ENCODE assay signal across 1 cellular context in the genomic region with DNA sequence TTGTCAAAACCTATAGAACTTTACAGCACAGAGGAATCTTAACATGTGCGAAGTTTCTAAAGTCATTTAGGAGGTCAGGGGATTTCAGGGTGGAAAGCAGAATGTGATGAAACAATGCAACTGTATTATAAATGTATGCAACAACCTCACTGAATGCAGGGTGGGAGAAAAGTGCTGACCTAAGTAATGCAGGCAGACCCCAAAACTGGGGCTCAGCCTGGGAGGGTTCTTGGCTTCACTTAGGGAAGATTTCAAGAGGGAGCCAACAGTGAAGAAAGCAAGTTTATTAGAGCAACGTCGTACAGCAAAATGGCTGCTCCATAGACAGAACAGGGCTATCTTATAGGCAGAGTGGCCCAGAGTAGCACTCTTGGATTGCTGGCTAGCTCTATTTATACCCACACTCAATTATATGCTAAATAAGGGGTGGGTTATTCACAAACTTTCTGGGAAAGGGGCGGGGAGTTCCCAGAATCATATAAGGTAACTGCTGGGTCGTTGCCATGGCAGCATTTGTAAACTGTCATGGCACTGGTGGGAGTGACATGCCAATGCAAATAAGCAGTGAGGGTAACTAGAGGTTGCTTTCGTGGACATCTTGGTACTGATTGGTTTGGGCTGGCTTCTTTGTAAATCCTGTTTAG.
TF ChIP-seq lines count a peak whose summit lies in the region.

No MANE protein-coding gene starts in this region.

TF ChIP-seq in K562, 482 proteins besides CTCF, POLR2A, EP300 and RAD21 (continued from another document and continues in another):
- TF ChIP-seq ZNF609 (CRISPR knock-in tag; IDR thresholded peaks at IDR 0.05; ENCODE audit: borderline replicate concordance) (no peak), HNRNPL (IDR thresholded peaks at IDR 0.05; ENCODE audit: low read depth, low read length) (no peak), ZNF263 (CRISPR knock-in tag; IDR thresholded peaks at IDR 0.05; ENCODE audit: borderline replicate concordance) (no peak), ZNF143 (CRISPR knock-in tag; IDR thresholded peaks at IDR 0.05) (no peak), YY1 (IDR thresholded peaks at IDR 0.05; ENCODE audit: borderline replicate concordance in 1 of 3, control insufficient read depth in 1 of 3, extremely low read depth in 1 of 3, insufficient read depth in 3 of 3, insufficient read length in 1 of 3, insufficient replicate concordance in 2 of 3, low read depth in 1 of 3, low read length in 2 of 3) (peak in 1 of 3 experiments; percentile 88), CBFB (CRISPR knock-in tag; IDR thresholded peaks at IDR 0.05) (no peak), HNRNPUL1 (IDR thresholded peaks at IDR 0.05; ENCODE audit: low read length) (no peak), ZNF707 (CRISPR knock-in tag; conservative IDR thresholded peaks at IDR 0.05) (no peak), RBM15 (IDR thresholded peaks at IDR 0.05; ENCODE audit: insufficient read depth, low read length) (no peak), ZNF449 (CRISPR knock-in tag; IDR thresholded peaks at IDR 0.05) (no peak), ARID1B (IDR thresholded peaks at IDR 0.05) (no peak), NEUROD1 (IDR thresholded peaks at IDR 0.05; ENCODE audit: borderline replicate concordance, low read depth, low read length, partially characterized antibody) (peak; percentile 24), HNRNPLL (IDR thresholded peaks at IDR 0.05; ENCODE audit: low read depth, low read length, poor library complexity, severe bottlenecking) (no peak), ZNF124 (CRISPR knock-in tag; IDR thresholded peaks at IDR 0.05) (no peak), BDP1 (IDR thresholded peaks at IDR 0.05; ENCODE audit: insufficient read depth, insufficient read length) (no peak), KLF1 (tag; IDR thresholded peaks at IDR 0.05) (no peak), ZZZ3 (IDR thresholded peaks at IDR 0.05) (no peak), ZNF212 (CRISPR knock-in tag; IDR thresholded peaks at IDR 0.05) (no peak), DPF2 (IDR thresholded peaks at IDR 0.05) (no peak), SRF (CRISPR knock-in tag; IDR thresholded peaks at IDR 0.05) (peak in 1 of 2 experiments; percentile 77; a peak in 1 of 4 replicates), PTRF (tag; IDR thresholded peaks at IDR 0.05) (no peak), EGR1 (conservative IDR thresholded peaks at IDR 0.05) (peak; percentile 36; the same call in 1 of the 2 replicates), PTBP1 (IDR thresholded peaks at IDR 0.05; ENCODE audit: low read depth, low read length) (no peak), ZNF146 (CRISPR knock-in tag; IDR thresholded peaks at IDR 0.05; ENCODE audit: unreplicated experiment) (no peak), ZNF436 (CRISPR knock-in tag; IDR thresholded peaks at IDR 0.05) (no peak), RFX1 (IDR thresholded peaks at IDR 0.05) (peak; percentile 94), CTCFL (IDR thresholded peaks at IDR 0.05; ENCODE audit: borderline replicate concordance, insufficient read depth, low read depth, low read length, poor library complexity, severe bottlenecking) (no peak), ZNF140 (CRISPR knock-in tag; IDR thresholded peaks at IDR 0.05) (no peak), EP400 (IDR thresholded peaks at IDR 0.05) (no peak), SMARCB1 (IDR thresholded peaks at IDR 0.05; ENCODE audit: insufficient read length, low read depth) (no peak), NR2C2 (CRISPR knock-in tag; IDR thresholded peaks at IDR 0.05) (no peak), NR2C2 (tag; IDR thresholded peaks at IDR 0.05) (peak; percentile 62; the same call in 1 of the 2 replicates), TAF7 (tag; IDR thresholded peaks at IDR 0.05) (no peak), ZNF699 (CRISPR knock-in tag; IDR thresholded peaks at IDR 0.05; ENCODE audit: insufficient replicate concordance) (no peak), ASH1L (IDR thresholded peaks at IDR 0.05; ENCODE audit: borderline replicate concordance, low read depth, partially characterized antibody) (no peak), ZHX1 (conservative IDR thresholded peaks at IDR 0.05; ENCODE audit: low read length) (no peak), ZSCAN32 (CRISPR knock-in tag; IDR thresholded peaks at IDR 0.05) (no peak), ZNF75A (CRISPR knock-in tag; IDR thresholded peaks at IDR 0.05) (no peak), PCBP1 (IDR thresholded peaks at IDR 0.05; ENCODE audit: low read depth, low read length, poor library complexity, severe bottlenecking) (no peak), KDM2B (CRISPR knock-in tag; IDR thresholded peaks at IDR 0.05) (no peak), MXI1 (IDR thresholded peaks at IDR 0.05; ENCODE audit: low read depth, low read length) (peak; percentile 82)
- TF ChIP-seq, protein P1, sequence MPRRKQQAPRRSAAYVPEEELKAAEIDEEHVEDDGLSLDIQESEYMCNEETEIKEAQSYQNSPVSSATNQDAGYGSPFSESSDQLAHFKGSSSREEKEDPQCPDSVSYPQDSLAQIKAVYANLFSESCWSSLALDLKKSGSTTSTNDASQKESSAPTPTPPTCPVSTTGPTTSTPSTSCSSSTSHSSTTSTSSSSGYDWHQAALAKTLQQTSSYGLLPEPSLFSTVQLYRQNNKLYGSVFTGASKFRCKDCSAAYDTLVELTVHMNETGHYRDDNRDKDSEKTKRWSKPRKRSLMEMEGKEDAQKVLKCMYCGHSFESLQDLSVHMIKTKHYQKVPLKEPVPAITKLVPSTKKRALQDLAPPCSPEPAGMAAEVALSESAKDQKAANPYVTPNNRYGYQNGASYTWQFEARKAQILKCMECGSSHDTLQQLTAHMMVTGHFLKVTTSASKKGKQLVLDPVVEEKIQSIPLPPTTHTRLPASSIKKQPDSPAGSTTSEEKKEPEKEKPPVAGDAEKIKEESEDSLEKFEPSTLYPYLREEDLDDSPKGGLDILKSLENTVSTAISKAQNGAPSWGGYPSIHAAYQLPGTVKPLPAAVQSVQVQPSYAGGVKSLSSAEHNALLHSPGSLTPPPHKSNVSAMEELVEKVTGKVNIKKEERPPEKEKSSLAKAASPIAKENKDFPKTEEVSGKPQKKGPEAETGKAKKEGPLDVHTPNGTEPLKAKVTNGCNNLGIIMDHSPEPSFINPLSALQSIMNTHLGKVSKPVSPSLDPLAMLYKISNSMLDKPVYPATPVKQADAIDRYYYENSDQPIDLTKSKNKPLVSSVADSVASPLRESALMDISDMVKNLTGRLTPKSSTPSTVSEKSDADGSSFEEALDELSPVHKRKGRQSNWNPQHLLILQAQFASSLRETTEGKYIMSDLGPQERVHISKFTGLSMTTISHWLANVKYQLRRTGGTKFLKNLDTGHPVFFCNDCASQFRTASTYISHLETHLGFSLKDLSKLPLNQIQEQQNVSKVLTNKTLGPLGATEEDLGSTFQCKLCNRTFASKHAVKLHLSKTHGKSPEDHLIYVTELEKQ (CRISPR knock-in tag; IDR thresholded peaks at IDR 0.05) = no peak
- TF ChIP-seq, protein P2, sequence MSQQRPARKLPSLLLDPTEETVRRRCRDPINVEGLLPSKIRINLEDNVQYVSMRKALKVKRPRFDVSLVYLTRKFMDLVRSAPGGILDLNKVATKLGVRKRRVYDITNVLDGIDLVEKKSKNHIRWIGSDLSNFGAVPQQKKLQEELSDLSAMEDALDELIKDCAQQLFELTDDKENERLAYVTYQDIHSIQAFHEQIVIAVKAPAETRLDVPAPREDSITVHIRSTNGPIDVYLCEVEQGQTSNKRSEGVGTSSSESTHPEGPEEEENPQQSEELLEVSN (IDR thresholded peaks at IDR 0.05; ENCODE audit: borderline replicate concordance in 1 of 2, extremely low read depth in 1 of 2, insufficient read depth in 1 of 2, insufficient read length in 1 of 2, low read depth in 1 of 2, low read length in 1 of 2, poor library complexity in 1 of 2, severe bottlenecking in 1 of 2) = peak; percentile 42 to 53
- TF ChIP-seq, protein P3, sequence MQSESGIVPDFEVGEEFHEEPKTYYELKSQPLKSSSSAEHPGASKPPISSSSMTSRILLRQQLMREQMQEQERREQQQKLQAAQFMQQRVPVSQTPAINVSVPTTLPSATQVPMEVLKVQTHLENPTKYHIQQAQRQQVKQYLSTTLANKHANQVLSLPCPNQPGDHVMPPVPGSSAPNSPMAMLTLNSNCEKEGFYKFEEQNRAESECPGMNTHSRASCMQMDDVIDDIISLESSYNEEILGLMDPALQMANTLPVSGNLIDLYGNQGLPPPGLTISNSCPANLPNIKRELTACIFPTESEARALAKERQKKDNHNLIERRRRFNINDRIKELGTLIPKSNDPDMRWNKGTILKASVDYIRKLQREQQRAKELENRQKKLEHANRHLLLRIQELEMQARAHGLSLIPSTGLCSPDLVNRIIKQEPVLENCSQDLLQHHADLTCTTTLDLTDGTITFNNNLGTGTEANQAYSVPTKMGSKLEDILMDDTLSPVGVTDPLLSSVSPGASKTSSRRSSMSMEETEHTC (IDR thresholded peaks at IDR 0.05) = no peak
- TF ChIP-seq, protein P4, sequence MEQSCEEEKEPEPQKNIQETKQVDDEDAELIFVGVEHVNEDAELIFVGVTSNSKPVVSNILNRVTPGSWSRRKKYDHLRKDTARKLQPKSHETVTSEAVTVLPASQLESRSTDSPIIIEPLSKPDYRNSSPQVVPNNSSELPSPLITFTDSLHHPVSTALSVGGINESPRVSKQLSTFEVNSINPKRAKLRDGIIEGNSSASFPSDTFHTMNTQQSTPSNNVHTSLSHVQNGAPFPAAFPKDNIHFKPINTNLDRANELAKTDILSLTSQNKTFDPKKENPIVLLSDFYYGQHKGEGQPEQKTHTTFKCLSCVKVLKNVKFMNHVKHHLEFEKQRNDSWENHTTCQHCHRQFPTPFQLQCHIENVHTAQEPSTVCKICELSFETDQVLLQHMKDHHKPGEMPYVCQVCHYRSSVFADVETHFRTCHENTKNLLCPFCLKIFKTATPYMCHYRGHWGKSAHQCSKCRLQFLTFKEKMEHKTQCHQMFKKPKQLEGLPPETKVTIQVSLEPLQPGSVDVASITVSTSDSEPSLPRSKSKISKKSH (CRISPR knock-in tag; IDR thresholded peaks at IDR 0.05) = no peak
